12 cellular contexts compared by ENCODE assay signal in genomic region chr22:32355760-32356159, GRCh38. TPM values are rescaled to one million over a fixed set of nuclear protein-coding genes. Genes with fewer than 3 reads are reported as not detected.
A peak's percentile ranks its signal among the peaks of the same experiment; 100 is the strongest.
DNase-seq lines count a peak whose midpoint lies in the region; TF ChIP-seq lines count a peak whose summit lies in the region.
"Had no signal": no experiment of that assay in that cellular context is flagged by ENCODE, and none has a peak within 500 bp of the region (broad histone marks: within the 10 kb centered on the region; RNA-seq: fewer than 3 reads in every experiment).

No MANE protein-coding gene starts in this region.

- POLR2A ChIA-PET in HEK293 (lab: Yijun Ruan, JAX) (no interaction called here), RWPE1 (lab: Yijun Ruan, JAX; ENCODE audit: low non-redundant PET) (no interaction called here)

- CTCF ChIA-PET in HEK293 (lab: Yijun Ruan, JAX), result interaction anchor here (0.9 to 1.4 kb wide), 3 partner anchors 89 to 274 kb away, joined by 3 to 5 read pairs (median 4); no protein-coding TSS in a partner anchor
- CTCF ChIA-PET in RWPE1 (lab: Yijun Ruan, JAX), result no interaction called here

- H3K27ac ChIP-seq in HEK293 (ENCODE audit: extremely low read depth, low read depth, low read length), result no peak overlapping the region
- peak overlapping the region; percentile 81; the same call in 1 of the 2 replicates for H3K27ac ChIP-seq in RWPE1
- no peak overlapping the region for H3K27ac ChIP-seq in dorsolateral prefrontal cortex
- H3K27ac ChIP-seq: adrenal gland, parathyroid adenoma, thoracic aorta had no signal

- H3K9me3 Mint-ChIP-seq in HFFc6, result peaks cover 6% of the 10 kb centered on the region

- H3K4me3 Mint-ChIP-seq in HFFc6, result no peak overlapping the region

- no peaks in the 10 kb centered on the region for H3K4me1 ChIP-seq in HEK293 (ENCODE audit: control insufficient read depth, insufficient read depth, low read length)
- H3K4me1 ChIP-seq: adrenal gland, parathyroid adenoma had no signal

- H3K27me3 ChIP-seq in dorsolateral prefrontal cortex, result no peaks in the 10 kb centered on the region
- H3K27me3 ChIP-seq: adrenal gland had no signal

- DNase-seq in COR-L47 (lab: John Stamatoyannopoulos, UW) (peak; percentile 45), RWPE1 (ENCODE audit: low spot score) (peak; percentile 13), iPS-NIHi7 (ENCODE audit: extremely low spot score) (peak; percentile 56), HFFc6 (no peak), NCI-H510A treated with DMSO at 0.1 percent for 48 hours (lab: John Stamatoyannopoulos, UW) (no peak), SKM-1 (lab: John Stamatoyannopoulos, UW; ENCODE audit: unreplicated experiment) (no peak), dorsolateral prefrontal cortex (no peak)
- DNase-seq: adrenal gland had no signal

- no peaks in the 10 kb centered on the region for H3K9me3 ChIP-seq in HEK293 (ENCODE audit: control insufficient read depth, insufficient read depth, low read depth, low read length)
- H3K9me3 ChIP-seq: adrenal gland, thoracic aorta had no signal

- TF ChIP-seq CTCF in HEK293 (tag by site-specific recombination; IDR thresholded peaks at IDR 0.05) (peak; percentile 32; the same call in 1 of the 2 replicates), RWPE1 (conservative IDR thresholded peaks at IDR 0.05; ENCODE audit: low read depth) (no peak), HFFc6 (IDR thresholded peaks at IDR 0.05) (no peak; the same call in 1 of the 2 replicates), dorsolateral prefrontal cortex (IDR thresholded peaks at IDR 0.05 in 54 of 56, conservative IDR thresholded peaks at IDR 0.05 in 2 of 56; ENCODE audit: low read depth in 1 of 56, partially characterized antibody in 56 of 56) (no peak)

- intact Hi-C loops in dorsolateral prefrontal cortex (cut with DNase I), result no loop called here

- no peak overlapping the region for H3K4me3 ChIP-seq in HEK293 (ENCODE audit: low read depth, low read length)
- H3K4me3 ChIP-seq in dorsolateral prefrontal cortex, result no peak overlapping the region
- H3K4me3 ChIP-seq: adrenal gland, thoracic aorta had no signal

- H3K27ac Mint-ChIP-seq in HFFc6, result no peak overlapping the region

- H3K36me3 Mint-ChIP-seq in HFFc6 (ENCODE audit: low read depth), result peaks cover 6% of the 10 kb centered on the region

- peaks cover 7% of the 10 kb centered on the region for H3K4me1 Mint-ChIP-seq in HFFc6 (ENCODE audit: low read depth)

- peaks cover 13% of the 10 kb centered on the region for H3K27me3 Mint-ChIP-seq in HFFc6 (ENCODE audit: insufficient read depth)

- H3K36me3 ChIP-seq in HEK293 (ENCODE audit: control insufficient read depth in 2 of 2, insufficient read depth in 1 of 2, low read length in 2 of 2), result no peaks in the 10 kb centered on the region
- H3K36me3 ChIP-seq: adrenal gland, thoracic aorta had no signal

TF ChIP-seq in HEK293, 187 proteins besides CTCF, POLR2A, EP300 and RAD21:
- TF ChIP-seq ZNF670 (tag by site-specific recombination; IDR thresholded peaks at IDR 0.05; ENCODE audit: low read depth) (no peak), ZNF654 (tag by site-specific recombination; IDR thresholded peaks at IDR 0.05; ENCODE audit: low read depth) (peak; percentile 43), MYNN (tag by site-specific recombination; IDR thresholded peaks at IDR 0.05; ENCODE audit: borderline replicate concordance) (no peak), ZNF184 (tag by site-specific recombination; IDR thresholded peaks at IDR 0.05) (no peak), ZNF394 (tag by site-specific recombination; IDR thresholded peaks at IDR 0.05; ENCODE audit: borderline replicate concordance) (no peak), KLF7 (tag by site-specific recombination; IDR thresholded peaks at IDR 0.05; ENCODE audit: borderline replicate concordance) (no peak)

RNA-seq across cellular contexts. Expression of gene RFPL3, which starts 1.9 kb away (rescaled TPM):
- total RNA-seq in HFFc6 (2021; fragmentation: NEBNext Ultra II Directional; extraction: Animal tissue kit (Norgen Biotek cat#: 25700)), result not detected
- total RNA-seq in dorsolateral prefrontal cortex, result 1 to 10 TPM in 29 of 120 experiments, under 1 TPM in 41, not detected in 50; 0.32 to 3.5 (median 0.94) TPM
- total RNA-seq: adrenal gland, Daoy, thoracic aorta had no signal

RNA-seq across cellular contexts. Expression of gene RTCB, which starts 56.3 kb away (rescaled TPM):
- 10 to 100 TPM; 89.9 to 95.6 (median 92.4) TPM for total RNA-seq in HFFc6 (2021; fragmentation: NEBNext Ultra II Directional; extraction: Animal tissue kit (Norgen Biotek cat#: 25700))
- total RNA-seq in dorsolateral prefrontal cortex, result 10 to 100 TPM; 34.6 to 76.6 (median 58.4) TPM

Comparison
In these comparisons a context has a peak if more than half of its experiments do, and no peak if none do; other contexts are left out.
1. DNase-seq: peak in COR-L47 (single experiment), RWPE1 (single experiment) and iPS-NIHi7 (single experiment); none in HFFc6 (single experiment), NCI-H510A treated with DMSO at 0.1 percent for 48 hours (single experiment), SKM-1 (single experiment) and dorsolateral prefrontal cortex (0 of 10).